1 cellular context compared by ENCODE assay signal in genomic region chr1:154419620-154420020, GRCh38.
TF ChIP-seq lines count a peak whose summit lies in the region.

No MANE protein-coding gene starts in this region.

TF ChIP-seq in HepG2, 621 proteins besides CTCF, POLR2A, EP300 and RAD21 (continued from another document and continues in another):
- TF ChIP-seq, protein P1, sequence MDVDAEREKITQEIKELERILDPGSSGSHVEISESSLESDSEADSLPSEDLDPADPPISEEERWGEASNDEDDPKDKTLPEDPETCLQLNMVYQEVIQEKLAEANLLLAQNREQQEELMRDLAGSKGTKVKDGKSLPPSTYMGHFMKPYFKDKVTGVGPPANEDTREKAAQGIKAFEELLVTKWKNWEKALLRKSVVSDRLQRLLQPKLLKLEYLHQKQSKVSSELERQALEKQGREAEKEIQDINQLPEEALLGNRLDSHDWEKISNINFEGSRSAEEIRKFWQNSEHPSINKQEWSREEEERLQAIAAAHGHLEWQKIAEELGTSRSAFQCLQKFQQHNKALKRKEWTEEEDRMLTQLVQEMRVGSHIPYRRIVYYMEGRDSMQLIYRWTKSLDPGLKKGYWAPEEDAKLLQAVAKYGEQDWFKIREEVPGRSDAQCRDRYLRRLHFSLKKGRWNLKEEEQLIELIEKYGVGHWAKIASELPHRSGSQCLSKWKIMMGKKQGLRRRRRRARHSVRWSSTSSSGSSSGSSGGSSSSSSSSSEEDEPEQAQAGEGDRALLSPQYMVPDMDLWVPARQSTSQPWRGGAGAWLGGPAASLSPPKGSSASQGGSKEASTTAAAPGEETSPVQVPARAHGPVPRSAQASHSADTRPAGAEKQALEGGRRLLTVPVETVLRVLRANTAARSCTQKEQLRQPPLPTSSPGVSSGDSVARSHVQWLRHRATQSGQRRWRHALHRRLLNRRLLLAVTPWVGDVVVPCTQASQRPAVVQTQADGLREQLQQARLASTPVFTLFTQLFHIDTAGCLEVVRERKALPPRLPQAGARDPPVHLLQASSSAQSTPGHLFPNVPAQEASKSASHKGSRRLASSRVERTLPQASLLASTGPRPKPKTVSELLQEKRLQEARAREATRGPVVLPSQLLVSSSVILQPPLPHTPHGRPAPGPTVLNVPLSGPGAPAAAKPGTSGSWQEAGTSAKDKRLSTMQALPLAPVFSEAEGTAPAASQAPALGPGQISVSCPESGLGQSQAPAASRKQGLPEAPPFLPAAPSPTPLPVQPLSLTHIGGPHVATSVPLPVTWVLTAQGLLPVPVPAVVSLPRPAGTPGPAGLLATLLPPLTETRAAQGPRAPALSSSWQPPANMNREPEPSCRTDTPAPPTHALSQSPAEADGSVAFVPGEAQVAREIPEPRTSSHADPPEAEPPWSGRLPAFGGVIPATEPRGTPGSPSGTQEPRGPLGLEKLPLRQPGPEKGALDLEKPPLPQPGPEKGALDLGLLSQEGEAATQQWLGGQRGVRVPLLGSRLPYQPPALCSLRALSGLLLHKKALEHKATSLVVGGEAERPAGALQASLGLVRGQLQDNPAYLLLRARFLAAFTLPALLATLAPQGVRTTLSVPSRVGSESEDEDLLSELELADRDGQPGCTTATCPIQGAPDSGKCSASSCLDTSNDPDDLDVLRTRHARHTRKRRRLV (CRISPR knock-in tag; IDR thresholded peaks at IDR 0.05): no peak
- no peak for TF ChIP-seq ZNF782 (CRISPR knock-in tag; IDR thresholded peaks at IDR 0.05; ENCODE audit: borderline replicate concordance)
- TF ChIP-seq, protein P2, sequence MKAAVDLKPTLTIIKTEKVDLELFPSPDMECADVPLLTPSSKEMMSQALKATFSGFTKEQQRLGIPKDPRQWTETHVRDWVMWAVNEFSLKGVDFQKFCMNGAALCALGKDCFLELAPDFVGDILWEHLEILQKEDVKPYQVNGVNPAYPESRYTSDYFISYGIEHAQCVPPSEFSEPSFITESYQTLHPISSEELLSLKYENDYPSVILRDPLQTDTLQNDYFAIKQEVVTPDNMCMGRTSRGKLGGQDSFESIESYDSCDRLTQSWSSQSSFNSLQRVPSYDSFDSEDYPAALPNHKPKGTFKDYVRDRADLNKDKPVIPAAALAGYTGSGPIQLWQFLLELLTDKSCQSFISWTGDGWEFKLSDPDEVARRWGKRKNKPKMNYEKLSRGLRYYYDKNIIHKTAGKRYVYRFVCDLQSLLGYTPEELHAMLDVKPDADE (CRISPR knock-in tag; IDR thresholded peaks at IDR 0.05): no peak
- TF ChIP-seq FOXM1 (CRISPR knock-in tag; IDR thresholded peaks at IDR 0.05): no peak
- no peak for TF ChIP-seq ZNF83 (CRISPR knock-in tag; IDR thresholded peaks at IDR 0.05; ENCODE audit: borderline replicate concordance)
- TF ChIP-seq SKI (IDR thresholded peaks at IDR 0.05; ENCODE audit: partially characterized antibody): peak; percentile 55
- TF ChIP-seq ZBTB43 (CRISPR knock-in tag; conservative IDR thresholded peaks at IDR 0.05): peak; percentile 79
- TF ChIP-seq ZNF264 (CRISPR knock-in tag; IDR thresholded peaks at IDR 0.05): 0 out of 2 replicates have a peak, but pooled peaks have one; percentile 73
- 0 out of 2 replicates have a peak, but pooled peaks have one; percentile 59 for TF ChIP-seq ZNF766 (CRISPR knock-in tag; IDR thresholded peaks at IDR 0.05; ENCODE audit: borderline replicate concordance)
- TF ChIP-seq, protein P3, sequence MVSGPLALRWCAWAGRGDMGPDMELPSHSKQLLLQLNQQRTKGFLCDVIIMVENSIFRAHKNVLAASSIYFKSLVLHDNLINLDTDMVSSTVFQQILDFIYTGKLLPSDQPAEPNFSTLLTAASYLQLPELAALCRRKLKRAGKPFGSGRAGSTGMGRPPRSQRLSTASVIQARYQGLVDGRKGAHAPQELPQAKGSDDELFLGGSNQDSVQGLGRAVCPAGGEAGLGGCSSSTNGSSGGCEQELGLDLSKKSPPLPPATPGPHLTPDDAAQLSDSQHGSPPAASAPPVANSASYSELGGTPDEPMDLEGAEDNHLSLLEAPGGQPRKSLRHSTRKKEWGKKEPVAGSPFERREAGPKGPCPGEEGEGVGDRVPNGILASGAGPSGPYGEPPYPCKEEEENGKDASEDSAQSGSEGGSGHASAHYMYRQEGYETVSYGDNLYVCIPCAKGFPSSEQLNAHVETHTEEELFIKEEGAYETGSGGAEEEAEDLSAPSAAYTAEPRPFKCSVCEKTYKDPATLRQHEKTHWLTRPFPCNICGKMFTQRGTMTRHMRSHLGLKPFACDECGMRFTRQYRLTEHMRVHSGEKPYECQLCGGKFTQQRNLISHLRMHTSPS (CRISPR knock-in tag; IDR thresholded peaks at IDR 0.05; ENCODE audit: low read depth): peak; percentile 92
- TF ChIP-seq, protein P4, sequence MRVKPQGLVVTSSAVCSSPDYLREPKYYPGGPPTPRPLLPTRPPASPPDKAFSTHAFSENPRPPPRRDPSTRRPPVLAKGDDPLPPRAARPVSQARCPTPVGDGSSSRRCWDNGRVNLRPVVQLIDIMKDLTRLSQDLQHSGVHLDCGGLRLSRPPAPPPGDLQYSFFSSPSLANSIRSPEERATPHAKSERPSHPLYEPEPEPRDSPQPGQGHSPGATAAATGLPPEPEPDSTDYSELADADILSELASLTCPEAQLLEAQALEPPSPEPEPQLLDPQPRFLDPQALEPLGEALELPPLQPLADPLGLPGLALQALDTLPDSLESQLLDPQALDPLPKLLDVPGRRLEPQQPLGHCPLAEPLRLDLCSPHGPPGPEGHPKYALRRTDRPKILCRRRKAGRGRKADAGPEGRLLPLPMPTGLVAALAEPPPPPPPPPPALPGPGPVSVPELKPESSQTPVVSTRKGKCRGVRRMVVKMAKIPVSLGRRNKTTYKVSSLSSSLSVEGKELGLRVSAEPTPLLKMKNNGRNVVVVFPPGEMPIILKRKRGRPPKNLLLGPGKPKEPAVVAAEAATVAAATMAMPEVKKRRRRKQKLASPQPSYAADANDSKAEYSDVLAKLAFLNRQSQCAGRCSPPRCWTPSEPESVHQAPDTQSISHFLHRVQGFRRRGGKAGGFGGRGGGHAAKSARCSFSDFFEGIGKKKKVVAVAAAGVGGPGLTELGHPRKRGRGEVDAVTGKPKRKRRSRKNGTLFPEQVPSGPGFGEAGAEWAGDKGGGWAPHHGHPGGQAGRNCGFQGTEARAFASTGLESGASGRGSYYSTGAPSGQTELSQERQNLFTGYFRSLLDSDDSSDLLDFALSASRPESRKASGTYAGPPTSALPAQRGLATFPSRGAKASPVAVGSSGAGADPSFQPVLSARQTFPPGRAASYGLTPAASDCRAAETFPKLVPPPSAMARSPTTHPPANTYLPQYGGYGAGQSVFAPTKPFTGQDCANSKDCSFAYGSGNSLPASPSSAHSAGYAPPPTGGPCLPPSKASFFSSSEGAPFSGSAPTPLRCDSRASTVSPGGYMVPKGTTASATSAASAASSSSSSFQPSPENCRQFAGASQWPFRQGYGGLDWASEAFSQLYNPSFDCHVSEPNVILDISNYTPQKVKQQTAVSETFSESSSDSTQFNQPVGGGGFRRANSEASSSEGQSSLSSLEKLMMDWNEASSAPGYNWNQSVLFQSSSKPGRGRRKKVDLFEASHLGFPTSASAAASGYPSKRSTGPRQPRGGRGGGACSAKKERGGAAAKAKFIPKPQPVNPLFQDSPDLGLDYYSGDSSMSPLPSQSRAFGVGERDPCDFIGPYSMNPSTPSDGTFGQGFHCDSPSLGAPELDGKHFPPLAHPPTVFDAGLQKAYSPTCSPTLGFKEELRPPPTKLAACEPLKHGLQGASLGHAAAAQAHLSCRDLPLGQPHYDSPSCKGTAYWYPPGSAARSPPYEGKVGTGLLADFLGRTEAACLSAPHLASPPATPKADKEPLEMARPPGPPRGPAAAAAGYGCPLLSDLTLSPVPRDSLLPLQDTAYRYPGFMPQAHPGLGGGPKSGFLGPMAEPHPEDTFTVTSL (CRISPR knock-in tag; IDR thresholded peaks at IDR 0.05; ENCODE audit: borderline replicate concordance): peak; percentile 84; the same call in 1 of the 2 replicates
- TF ChIP-seq SMAD3 (CRISPR knock-in tag; IDR thresholded peaks at IDR 0.05): no peak
- no peak for TF ChIP-seq ZSCAN29 (CRISPR knock-in tag; conservative IDR thresholded peaks at IDR 0.05)
- no peak; the same call in 1 of the 2 replicates for TF ChIP-seq ZNF746 (CRISPR knock-in tag; IDR thresholded peaks at IDR 0.05)
- TF ChIP-seq, protein P5, sequence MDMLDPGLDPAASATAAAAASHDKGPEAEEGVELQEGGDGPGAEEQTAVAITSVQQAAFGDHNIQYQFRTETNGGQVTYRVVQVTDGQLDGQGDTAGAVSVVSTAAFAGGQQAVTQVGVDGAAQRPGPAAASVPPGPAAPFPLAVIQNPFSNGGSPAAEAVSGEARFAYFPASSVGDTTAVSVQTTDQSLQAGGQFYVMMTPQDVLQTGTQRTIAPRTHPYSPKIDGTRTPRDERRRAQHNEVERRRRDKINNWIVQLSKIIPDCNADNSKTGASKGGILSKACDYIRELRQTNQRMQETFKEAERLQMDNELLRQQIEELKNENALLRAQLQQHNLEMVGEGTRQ (IDR thresholded peaks at IDR 0.05; ENCODE audit: low read depth, low read length): no peak
- TF ChIP-seq, protein P5 (CRISPR knock-in tag; IDR thresholded peaks at IDR 0.05; ENCODE audit: borderline replicate concordance): no peak
- no peak for TF ChIP-seq NPAS2 (CRISPR knock-in tag; IDR thresholded peaks at IDR 0.05; ENCODE audit: borderline replicate concordance)
- no peak for TF ChIP-seq ZBTB42 (CRISPR knock-in tag; IDR thresholded peaks at IDR 0.05)
- no peak for TF ChIP-seq CC2D1A (CRISPR knock-in tag; IDR thresholded peaks at IDR 0.05)
- TF ChIP-seq, protein P6, sequence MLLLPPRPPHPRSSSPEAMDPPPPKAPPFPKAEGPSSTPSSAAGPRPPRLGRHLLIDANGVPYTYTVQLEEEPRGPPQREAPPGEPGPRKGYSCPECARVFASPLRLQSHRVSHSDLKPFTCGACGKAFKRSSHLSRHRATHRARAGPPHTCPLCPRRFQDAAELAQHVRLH (CRISPR knock-in tag; IDR thresholded peaks at IDR 0.05; ENCODE audit: borderline replicate concordance, low read depth): peak; percentile 44; the same call in 1 of the 2 replicates
- no peak for TF ChIP-seq ZFP62 (CRISPR knock-in tag; IDR thresholded peaks at IDR 0.05)
- TF ChIP-seq ZNF18 (CRISPR knock-in tag; IDR thresholded peaks at IDR 0.05; ENCODE audit: insufficient replicate concordance): no peak
- TF ChIP-seq MYNN (CRISPR knock-in tag; IDR thresholded peaks at IDR 0.05; ENCODE audit: low read depth): no peak
- TF ChIP-seq, protein P7, sequence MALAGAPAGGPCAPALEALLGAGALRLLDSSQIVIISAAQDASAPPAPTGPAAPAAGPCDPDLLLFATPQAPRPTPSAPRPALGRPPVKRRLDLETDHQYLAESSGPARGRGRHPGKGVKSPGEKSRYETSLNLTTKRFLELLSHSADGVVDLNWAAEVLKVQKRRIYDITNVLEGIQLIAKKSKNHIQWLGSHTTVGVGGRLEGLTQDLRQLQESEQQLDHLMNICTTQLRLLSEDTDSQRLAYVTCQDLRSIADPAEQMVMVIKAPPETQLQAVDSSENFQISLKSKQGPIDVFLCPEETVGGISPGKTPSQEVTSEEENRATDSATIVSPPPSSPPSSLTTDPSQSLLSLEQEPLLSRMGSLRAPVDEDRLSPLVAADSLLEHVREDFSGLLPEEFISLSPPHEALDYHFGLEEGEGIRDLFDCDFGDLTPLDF (CRISPR knock-in tag; IDR thresholded peaks at IDR 0.05): no peak
- no peak; the same call in 1 of the 2 replicates for TF ChIP-seq ZNF691 (CRISPR knock-in tag; IDR thresholded peaks at IDR 0.05; ENCODE audit: borderline replicate concordance, low read depth)
- TF ChIP-seq ZNF652 (CRISPR knock-in tag; IDR thresholded peaks at IDR 0.05; ENCODE audit: borderline replicate concordance, low read depth): no peak
- no peak for TF ChIP-seq RFXANK (CRISPR knock-in tag; IDR thresholded peaks at IDR 0.05)
- peak; percentile 65 for TF ChIP-seq HDAC1 (CRISPR knock-in tag; IDR thresholded peaks at IDR 0.05)
- no peak for TF ChIP-seq RBFOX2 (IDR thresholded peaks at IDR 0.05; ENCODE audit: low read depth, low read length)
- TF ChIP-seq MEIS1 (CRISPR knock-in tag; IDR thresholded peaks at IDR 0.05; ENCODE audit: borderline replicate concordance): no peak
- TF ChIP-seq BORCS8-MEF2B (CRISPR knock-in tag; IDR thresholded peaks at IDR 0.05): no peak
- no peak for TF ChIP-seq HOXA7 (CRISPR knock-in tag; IDR thresholded peaks at IDR 0.05)
- TF ChIP-seq, protein P8, sequence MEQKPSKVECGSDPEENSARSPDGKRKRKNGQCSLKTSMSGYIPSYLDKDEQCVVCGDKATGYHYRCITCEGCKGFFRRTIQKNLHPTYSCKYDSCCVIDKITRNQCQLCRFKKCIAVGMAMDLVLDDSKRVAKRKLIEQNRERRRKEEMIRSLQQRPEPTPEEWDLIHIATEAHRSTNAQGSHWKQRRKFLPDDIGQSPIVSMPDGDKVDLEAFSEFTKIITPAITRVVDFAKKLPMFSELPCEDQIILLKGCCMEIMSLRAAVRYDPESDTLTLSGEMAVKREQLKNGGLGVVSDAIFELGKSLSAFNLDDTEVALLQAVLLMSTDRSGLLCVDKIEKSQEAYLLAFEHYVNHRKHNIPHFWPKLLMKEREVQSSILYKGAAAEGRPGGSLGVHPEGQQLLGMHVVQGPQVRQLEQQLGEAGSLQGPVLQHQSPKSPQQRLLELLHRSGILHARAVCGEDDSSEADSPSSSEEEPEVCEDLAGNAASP (CRISPR knock-in tag; IDR thresholded peaks at IDR 0.05; ENCODE audit: borderline replicate concordance): peak; percentile 19; the same call in 1 of the 2 replicates
- TF ChIP-seq ZNF557 (CRISPR knock-in tag; IDR thresholded peaks at IDR 0.05): no peak
